In genomic region chr12:69154585-69155363, GRCh38 we compare ENCODE assay signal across 8 cellular contexts.
DNase-seq lines count a peak whose midpoint lies in the region; ATAC-seq and TF ChIP-seq lines count a peak whose summit lies in the region.

No MANE protein-coding gene starts in this region.

- H3K9me3 Mint-ChIP-seq in nephron progenitor cell: no peaks in the 10 kb centered on the region
- H3K9me3 Mint-ChIP-seq in stimulated activated naive CD8-positive, alpha-beta T cell treated with anti-CD3 and anti-CD28 coated beads, Interleukin-15, amount 100 ng/mL, for 72 hours: no peaks in the 10 kb centered on the region

- no peak overlapping the region; the same call in 1 of the 2 replicates for H3K4me2 ChIP-seq in OCI-LY7 (ENCODE audit: low read length)

- H3K27ac Mint-ChIP-seq in nephron progenitor cell: no peak overlapping the region
- H3K27ac Mint-ChIP-seq in stimulated activated naive CD8-positive, alpha-beta T cell treated with anti-CD3 and anti-CD28 coated beads, Interleukin-15, amount 100 ng/mL, for 72 hours: peak overlapping the region; percentile 3 to 38

- no peaks in the 10 kb centered on the region for H4K20me1 ChIP-seq in OCI-LY7 (ENCODE audit: insufficient read depth, low read length)

- no peaks in the 10 kb centered on the region for H3K9me3 ChIP-seq in OCI-LY7 (ENCODE audit: low read length)

- no peaks in the 10 kb centered on the region for H3K9me2 ChIP-seq in OCI-LY7 (ENCODE audit: insufficient read depth, low read length)

- no peaks in the 10 kb centered on the region for H3K36me3 ChIP-seq in OCI-LY7 (ENCODE audit: insufficient read depth, low read length)

- no peaks in the 10 kb centered on the region for H3K36me3 Mint-ChIP-seq in nephron progenitor cell (ENCODE audit: low read depth)

- H3K4me3 ChIP-seq in OCI-LY7 (ENCODE audit: low read depth, low read length, poor library complexity, severe bottlenecking): no peak overlapping the region

- H3K27ac ChIP-seq in OCI-LY7 (ENCODE audit: low read depth, low read length, poor library complexity, severe bottlenecking): no peak overlapping the region

- intact Hi-C loops in OCI-LY7 (cut with micrococcal nuclease; ENCODE audit: unreplicated experiment): loop anchor here (1.0 to 10.0 kb wide), 3 partner anchors 137 to 420 kb away; no protein-coding TSS in a partner anchor

- TF ChIP-seq CTCF in OCI-LY7 (conservative IDR thresholded peaks at IDR 0.05; ENCODE audit: low read length) (peak; percentile 99), nephron progenitor cell (IDR thresholded peaks at IDR 0.05) (peak; percentile 97)

- no peaks in the 10 kb centered on the region for H3K79me2 ChIP-seq in OCI-LY7 (ENCODE audit: insufficient read depth, low read depth, low read length)

- H3K4me3 Mint-ChIP-seq in nephron progenitor cell: no peak overlapping the region
- peak overlapping the region in 1 of 2 donors; percentile 1 for H3K4me3 Mint-ChIP-seq in stimulated activated naive CD8-positive, alpha-beta T cell treated with anti-CD3 and anti-CD28 coated beads, Interleukin-15, amount 100 ng/mL, for 72 hours

- DNase-seq in NCI-H2081 (lab: John Stamatoyannopoulos, UW) (peak; percentile 72 to 76), NCI-H2081 treated with DMSO at 0.1 percent for 48 hours (lab: John Stamatoyannopoulos, UW) (no peak), HUDEP-2 (lab: John Stamatoyannopoulos, UW; ENCODE audit: unreplicated experiment in 76 of 76) (peak in 62 of 76 experiments; percentile 2 to 67 (median 45)), OCI-LY7 (ENCODE audit: low spot score) (peak; percentile 84), activated T-cell treated with anti-CD3 and anti-CD28 coated beads for 1 hour (ENCODE audit: low read depth) (peak; percentile 76), erythroblast (lab: John Stamatoyannopoulos, UW) (peak; percentile 74 to 86), nephron progenitor cell (peak; percentile 75)
- peak; percentile 66 to 77 for DNase-seq in stimulated activated naive CD8-positive, alpha-beta T cell treated with anti-CD3 and anti-CD28 coated beads, Interleukin-15, amount 100 ng/mL, for 72 hours

- H3K4me1 ChIP-seq in OCI-LY7 (ENCODE audit: insufficient read depth, low read length, poor library complexity, severe bottlenecking): peaks cover 14% of the 10 kb centered on the region

- peak; percentile 70 for ATAC-seq in stimulated activated naive CD8-positive, alpha-beta T cell treated with anti-CD3 and anti-CD28 coated beads, Interleukin-15, amount 100 ng/mL, for 72 hours

- CTCF ChIA-PET in OCI-LY7 (lab: Charles Lee; ENCODE audit: unreplicated experiment): interaction anchor here (0.5 to 1.0 kb wide), 2 partner anchors 100 to 190 kb away, joined by 3 read pairs; no protein-coding TSS in a partner anchor

- POLR2A ChIA-PET in OCI-LY7 (lab: Charles Lee): interaction anchor here (0.6 to 1.0 kb wide), 5 partner anchors 10 to 1819 kb away, joined by 3 read pairs; no protein-coding TSS in a partner anchor

- H2AFZ ChIP-seq in OCI-LY7 (ENCODE audit: low read length): peak overlapping the region; percentile 89; the same call in 1 of the 2 replicates

- no peaks in the 10 kb centered on the region for H3K27me3 Mint-ChIP-seq in nephron progenitor cell (ENCODE audit: low read depth, poor library complexity)
- H3K27me3 Mint-ChIP-seq in stimulated activated naive CD8-positive, alpha-beta T cell treated with anti-CD3 and anti-CD28 coated beads, Interleukin-15, amount 100 ng/mL, for 72 hours: no peaks in the 10 kb centered on the region

- H3K4me1 Mint-ChIP-seq in nephron progenitor cell: peaks cover 43% of the 10 kb centered on the region
- peaks cover 35% of the 10 kb centered on the region for H3K4me1 Mint-ChIP-seq in stimulated activated naive CD8-positive, alpha-beta T cell treated with anti-CD3 and anti-CD28 coated beads, Interleukin-15, amount 100 ng/mL, for 72 hours

- TF ChIP-seq POLR2A in erythroblast (IDR thresholded peaks at IDR 0.05; ENCODE audit: low read length): no peak

- BruUV-seq in OCI-LY7 (replicated peaks; lab: Mats Ljungman, UMichigan): no TSS peak
